Comparison of ENCODE assay signal across 21 cellular contexts in the genomic region with DNA sequence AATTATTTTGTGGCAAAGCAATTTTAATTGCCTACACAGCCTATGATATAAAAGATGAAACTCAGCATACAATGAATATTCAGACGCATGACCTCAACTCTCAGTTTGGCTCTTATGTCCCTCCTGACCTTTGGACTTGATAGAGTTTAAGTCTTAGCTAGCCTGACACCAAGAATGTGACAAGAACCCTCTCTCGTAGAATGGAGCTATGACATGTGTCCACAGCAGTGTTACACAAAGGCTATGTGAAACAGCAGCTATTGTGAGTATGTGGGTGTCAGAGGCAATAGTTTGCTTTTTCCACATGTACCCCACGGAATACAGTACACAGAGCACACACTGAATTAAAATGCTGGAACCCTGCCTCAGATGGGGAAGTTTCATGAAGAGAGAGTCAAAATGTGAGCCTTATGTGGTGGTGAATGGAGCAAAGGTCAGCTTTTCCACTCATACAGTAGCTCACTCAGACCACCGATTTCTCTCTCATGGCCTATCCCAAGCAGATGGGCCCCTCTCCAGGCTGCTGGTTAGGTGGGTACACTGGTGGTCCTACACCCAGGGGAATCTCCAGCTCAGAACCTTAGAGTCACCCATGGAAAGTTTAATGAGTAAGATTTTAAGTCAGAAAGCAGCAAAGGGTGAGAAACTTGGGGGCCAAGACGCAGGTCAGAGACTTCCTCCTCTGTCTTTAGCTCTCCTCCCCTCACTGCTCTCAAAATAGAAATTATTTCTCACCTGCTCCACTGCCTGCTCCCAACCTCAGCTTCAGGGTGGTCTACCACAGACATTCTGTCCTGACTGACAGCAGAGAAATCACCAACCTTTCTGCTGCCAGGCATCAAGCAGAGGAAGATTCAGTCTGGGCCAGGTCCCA. TPM values are rescaled to one million over a fixed set of nuclear protein-coding genes. Genes with fewer than 3 reads are reported as not detected.
A peak's percentile ranks its signal among the peaks of the same experiment; 100 is the strongest.
DNase-seq lines count a peak whose midpoint lies in the region; ATAC-seq, FAIRE-seq and TF ChIP-seq lines count a peak whose summit lies in the region.
"Had no signal": no experiment of that assay in that cellular context is flagged by ENCODE, and none has a peak within 500 bp of the region (broad histone marks: within the 10 kb centered on the region; RNA-seq: fewer than 3 reads in every experiment).

No MANE protein-coding gene starts in this region.

- ATAC-seq in activated CD8-positive, alpha-beta memory T cell treated with anti-CD3 and anti-CD28 coated beads, Interleukin-2, amount 10 ng/mL, durations not matched to agents 7 days and 5 days, result peak; percentile 40
- ATAC-seq in natural killer cell treated with Interleukin-12 subunit alpha and Interleukin-12 subunit beta and Interleukin-15 and Interleukin-18, amount 100 ng/mL, for 72 hours, result peak; percentile 42 to 57
- no peak for ATAC-seq in GM21825 (IDR thresholded peaks at IDR 0.05; ENCODE audit: unreplicated experiment)
- ATAC-seq: sciatic nerve, SK-N-SH treated with all-trans-retinoic acid at 6 μM for 48 hours had no signal

- CTCF ChIA-PET in activated CD8-positive, alpha-beta memory T cell treated with anti-CD3 and anti-CD28 coated beads, Interleukin-2, amount 10 ng/mL, durations not matched to agents 7 days and 5 days (lab: Charles Lee), result interaction anchor here (0.9 to 2.0 kb wide), 8 partner anchors 7 to 211 kb away, joined by 3 to 7 read pairs (median 4); no protein-coding TSS in a partner anchor
- CTCF ChIA-PET in HEK293T (lab: Yijun Ruan, JAX), result no interaction called here

- peaks cover 42% of the 10 kb centered on the region for H3K4me1 Mint-ChIP-seq in activated CD8-positive, alpha-beta memory T cell treated with anti-CD3 and anti-CD28 coated beads, Interleukin-2, amount 10 ng/mL, durations not matched to agents 7 days and 5 days
- H3K4me1 Mint-ChIP-seq in natural killer cell treated with Interleukin-12 subunit alpha and Interleukin-12 subunit beta and Interleukin-15 and Interleukin-18, amount 100 ng/mL, for 72 hours (ENCODE audit: low read depth in 2 of 2), result peaks cover 39 to 44% of the 10 kb centered on the region in 2 donors

- POLR2A ChIA-PET in HEK293T (lab: Yijun Ruan, JAX), result no interaction called here

- H3K36me3 Mint-ChIP-seq in activated CD8-positive, alpha-beta memory T cell treated with anti-CD3 and anti-CD28 coated beads, Interleukin-2, amount 10 ng/mL, durations not matched to agents 7 days and 5 days, result peaks cover 10% of the 10 kb centered on the region
- H3K36me3 Mint-ChIP-seq in natural killer cell treated with Interleukin-12 subunit alpha and Interleukin-12 subunit beta and Interleukin-15 and Interleukin-18, amount 100 ng/mL, for 72 hours, result no peaks in the 10 kb centered on the region
- H3K36me3 Mint-ChIP-seq: IgD-negative memory B cell had no signal

- H3K27me3 Mint-ChIP-seq in activated CD8-positive, alpha-beta memory T cell treated with anti-CD3 and anti-CD28 coated beads, Interleukin-2, amount 10 ng/mL, durations not matched to agents 7 days and 5 days, result peaks cover 15% of the 10 kb centered on the region
- peaks cover 0 to 7% of the 10 kb centered on the region in 2 donors for H3K27me3 Mint-ChIP-seq in natural killer cell treated with Interleukin-12 subunit alpha and Interleukin-12 subunit beta and Interleukin-15 and Interleukin-18, amount 100 ng/mL, for 72 hours

- TF ChIP-seq CTCF in GM10266 (IDR thresholded peaks at IDR 0.05; ENCODE audit: control insufficient read depth, insufficient read depth, low read depth, missing control alignments), result no peak

- H3K9me3 Mint-ChIP-seq in activated CD8-positive, alpha-beta memory T cell treated with anti-CD3 and anti-CD28 coated beads, Interleukin-2, amount 10 ng/mL, durations not matched to agents 7 days and 5 days (ENCODE audit: low read depth), result no peaks in the 10 kb centered on the region
- H3K9me3 Mint-ChIP-seq in natural killer cell treated with Interleukin-12 subunit alpha and Interleukin-12 subunit beta and Interleukin-15 and Interleukin-18, amount 100 ng/mL, for 72 hours, result no peaks in the 10 kb centered on the region

- peak; percentile 96 for FAIRE-seq in GM19239 (lab: Jason Lieb, UNC)
- FAIRE-seq: endometrium, TTC549 had no signal

- DNase-seq in GM10266 (ENCODE audit: extremely low spot score) (peak; percentile 29), GM19239 (ENCODE audit: insufficient read length, low spot score) (no peak), SKM-1 (lab: John Stamatoyannopoulos, UW; ENCODE audit: unreplicated experiment) (no peak), HEK293T (ENCODE audit: extremely low spot score) (no peak)
- peak; percentile 52 for DNase-seq in activated CD8-positive, alpha-beta memory T cell treated with anti-CD3 and anti-CD28 coated beads, Interleukin-2, amount 10 ng/mL, durations not matched to agents 7 days and 5 days
- DNase-seq in natural killer cell treated with Interleukin-12 subunit alpha and Interleukin-12 subunit beta and Interleukin-15 and Interleukin-18, amount 100 ng/mL, for 72 hours (ENCODE audit: low spot score), result no peak
- DNase-seq: activated CD4-positive, alpha-beta T cell treated with anti-CD3 and anti-CD28 coated beads, Interleukin-2, amount 50 U/mL, for 1 hour; aorta; H9; NCI-H1048; NCI-H69; occipital lobe; PC-9; stimulated activated CD4-positive, alpha-beta T cell treated with anti-CD3 and anti-CD28 coated beads, Interleukin-1b, Interleukin-23, amount 100 ng/mL, for 48 hours; transverse colon had no signal

- no peak overlapping the region for H3K4me3 Mint-ChIP-seq in activated CD8-positive, alpha-beta memory T cell treated with anti-CD3 and anti-CD28 coated beads, Interleukin-2, amount 10 ng/mL, durations not matched to agents 7 days and 5 days
- peak overlapping the region; percentile 39 for H3K4me3 Mint-ChIP-seq in natural killer cell treated with Interleukin-12 subunit alpha and Interleukin-12 subunit beta and Interleukin-15 and Interleukin-18, amount 100 ng/mL, for 72 hours
- H3K4me3 Mint-ChIP-seq: H9 had no signal

- H3K27ac Mint-ChIP-seq in activated CD8-positive, alpha-beta memory T cell treated with anti-CD3 and anti-CD28 coated beads, Interleukin-2, amount 10 ng/mL, durations not matched to agents 7 days and 5 days, result peak overlapping the region; percentile 25
- peak overlapping the region; percentile 41 to 68 for H3K27ac Mint-ChIP-seq in natural killer cell treated with Interleukin-12 subunit alpha and Interleukin-12 subunit beta and Interleukin-15 and Interleukin-18, amount 100 ng/mL, for 72 hours
- H3K27ac Mint-ChIP-seq: H9, IgD-negative memory B cell had no signal

TF ChIP-seq in HEK293T, 16 proteins besides CTCF, POLR2A, EP300 and RAD21:
- TF ChIP-seq SP1 (IDR thresholded peaks at IDR 0.05) (no peak), HDGF (IDR thresholded peaks at IDR 0.05; ENCODE audit: borderline replicate concordance) (no peak), SUZ12 (IDR thresholded peaks at IDR 0.05) (no peak), BHLHE40 (IDR thresholded peaks at IDR 0.05; ENCODE audit: borderline replicate concordance) (no peak), ARNT (IDR thresholded peaks at IDR 0.05) (no peak), FOXK2 (IDR thresholded peaks at IDR 0.05) (no peak), CTBP1 (IDR thresholded peaks at IDR 0.05; ENCODE audit: borderline replicate concordance) (no peak), PKNOX1 (IDR thresholded peaks at IDR 0.05) (no peak)

RNA-seq across cellular contexts. Expression of gene XCL2, which starts 10.1 kb away (rescaled TPM):
- 10 to 100 TPM; 17.8 to 37.9 TPM for total RNA-seq in activated CD8-positive, alpha-beta memory T cell treated with anti-CD3 and anti-CD28 coated beads, Interleukin-2, amount 10 ng/mL, durations not matched to agents 7 days and 5 days
- 1 to 10 TPM; 2.7 TPM for total RNA-seq in natural killer cell treated with Interleukin-12 subunit alpha and Interleukin-12 subunit beta and Interleukin-15 and Interleukin-18, amount 100 ng/mL, for 72 hours
- total RNA-seq: H9, occipital lobe, PC-9, sciatic nerve had no signal

RNA-seq across cellular contexts. Expression of gene XCL1, which starts 22.5 kb away (rescaled TPM):
- total RNA-seq in activated CD8-positive, alpha-beta memory T cell treated with anti-CD3 and anti-CD28 coated beads, Interleukin-2, amount 10 ng/mL, durations not matched to agents 7 days and 5 days, result 10 to 100 TPM; 11.7 to 46.7 TPM
- 1 to 10 TPM; 4.1 to 4.4 TPM for total RNA-seq in natural killer cell treated with Interleukin-12 subunit alpha and Interleukin-12 subunit beta and Interleukin-15 and Interleukin-18, amount 100 ng/mL, for 72 hours
- total RNA-seq: occipital lobe, PC-9, sciatic nerve had no signal

Comparison
In these comparisons a context has a peak if more than half of its experiments do, and no peak if none do; other contexts are left out.
1. DNase-seq: peak in GM10266 (single experiment) and activated CD8-positive, alpha-beta memory T cell treated with anti-CD3 and anti-CD28 coated beads, Interleukin-2, amount 10 ng/mL, durations not matched to agents 7 days and 5 days (single experiment); none in GM19239 (single experiment), natural killer cell treated with Interleukin-12 subunit alpha and Interleukin-12 subunit beta and Interleukin-15 and Interleukin-18, amount 100 ng/mL, for 72 hours (single experiment), SKM-1 (single experiment) and HEK293T (single experiment).
2. RNA of gene XCL2, which starts 10.1 kb away (total RNA-seq): 17.8 to 37.9 TPM in activated CD8-positive, alpha-beta memory T cell treated with anti-CD3 and anti-CD28 coated beads, Interleukin-2, amount 10 ng/mL, durations not matched to agents 7 days and 5 days; 2.7 TPM in natural killer cell treated with Interleukin-12 subunit alpha and Interleukin-12 subunit beta and Interleukin-15 and Interleukin-18, amount 100 ng/mL, for 72 hours; every median in the first group is over 4 times any median in the second.